20 cellular contexts compared by ENCODE assay signal in genomic region chr3:61333562-61333961, GRCh38.
"Had no signal": no experiment of that assay in that cellular context is flagged by ENCODE, and none has a peak within 500 bp of the region (broad histone marks: within the 10 kb centered on the region; RNA-seq: fewer than 3 reads in every experiment).

No MANE protein-coding gene starts in this region.

- H3K27me3 Mint-ChIP-seq: stimulated activated memory B cell treated with anti-CD40 and anti-IgM and Interleukin-4, amounts not matched to agents 10 μg/mL and 1 μg/mL and 100 μg/mL, for 72 hours had no signal

- H3K9me3 Mint-ChIP-seq: activated naive CD8-positive, alpha-beta T cell treated with anti-CD3 and anti-CD28 coated beads for 36 hours; activated T-helper 1 cell treated with anti-CD3 and anti-CD28 coated beads, Interleukin-12 subunit alpha, Interleukin-12 subunit beta, Interleukin-2, Interleukin-4 antibody, amounts not matched to agents 30 ng/mL and 10 ng/mL and 1 ng/mL, durations not matched to agents 14 hours and 24 hours and 36 hours; nephron had no signal

- H3K9me3 ChIP-seq: left lung, sigmoid colon, thoracic aorta, upper lobe of right lung had no signal

- H3K27ac Mint-ChIP-seq: activated naive CD8-positive, alpha-beta T cell treated with anti-CD3 and anti-CD28 coated beads for 36 hours; activated T-helper 1 cell treated with anti-CD3 and anti-CD28 coated beads, Interleukin-12 subunit alpha, Interleukin-12 subunit beta, Interleukin-2, Interleukin-4 antibody, amounts not matched to agents 30 ng/mL and 10 ng/mL and 1 ng/mL, durations not matched to agents 14 hours and 24 hours and 36 hours; brain; nephron; stimulated activated memory B cell treated with anti-CD40 and anti-IgM and Interleukin-4, amounts not matched to agents 10 μg/mL and 1 μg/mL and 100 μg/mL, for 72 hours had no signal

- H3K27me3 ChIP-seq: dorsolateral prefrontal cortex, left lung, sigmoid colon, spleen, upper lobe of right lung had no signal

- H3K36me3 Mint-ChIP-seq: activated naive CD8-positive, alpha-beta T cell treated with anti-CD3 and anti-CD28 coated beads for 36 hours; brain; stimulated activated memory B cell treated with anti-CD40 and anti-IgM and Interleukin-4, amounts not matched to agents 10 μg/mL and 1 μg/mL and 100 μg/mL, for 72 hours had no signal

- H3K4me1 ChIP-seq: left lung, sigmoid colon, spleen, upper lobe of right lung had no signal

- ATAC-seq: left lung; stimulated activated memory B cell treated with anti-CD40 and anti-IgM and Interleukin-4, amounts not matched to agents 10 μg/mL and 1 μg/mL and 100 μg/mL, for 72 hours; upper lobe of right lung had no signal

- DNase-seq: activated CD4-positive, alpha-beta T cell treated with anti-CD3 and anti-CD28 coated beads, Interleukin-2, amount 50 U/mL, for 48 hours; activated naive CD8-positive, alpha-beta T cell treated with anti-CD3 and anti-CD28 coated beads for 36 hours; amniotic stem cell; caudate nucleus; dorsolateral prefrontal cortex; kidney; left lung; midbrain; nucleus accumbens; sigmoid colon; spleen; stimulated activated CD4-positive, alpha-beta T cell treated with anti-CD3 and anti-CD28 coated beads, Interleukin-4, amount 100 ng/mL, for 4 hours; upper lobe of right lung; WERI-Rb-1 had no signal

- H3K4me3 ChIP-seq: dorsolateral prefrontal cortex, left lung, sigmoid colon, spleen, thoracic aorta, upper lobe of right lung had no signal

- H3K4me3 Mint-ChIP-seq: activated naive CD8-positive, alpha-beta T cell treated with anti-CD3 and anti-CD28 coated beads for 36 hours; activated T-helper 1 cell treated with anti-CD3 and anti-CD28 coated beads, Interleukin-12 subunit alpha, Interleukin-12 subunit beta, Interleukin-2, Interleukin-4 antibody, amounts not matched to agents 30 ng/mL and 10 ng/mL and 1 ng/mL, durations not matched to agents 14 hours and 24 hours and 36 hours; brain; nephron; stimulated activated memory B cell treated with anti-CD40 and anti-IgM and Interleukin-4, amounts not matched to agents 10 μg/mL and 1 μg/mL and 100 μg/mL, for 72 hours had no signal

- H3K4me1 Mint-ChIP-seq: activated naive CD8-positive, alpha-beta T cell treated with anti-CD3 and anti-CD28 coated beads for 36 hours; brain; nephron; stimulated activated memory B cell treated with anti-CD40 and anti-IgM and Interleukin-4, amounts not matched to agents 10 μg/mL and 1 μg/mL and 100 μg/mL, for 72 hours had no signal

- H3K36me3 ChIP-seq: left lung, sigmoid colon, spleen, thoracic aorta, upper lobe of right lung, WERI-Rb-1 had no signal

- H3K27ac ChIP-seq: dorsolateral prefrontal cortex, epithelial cell of prostate, left lung, sigmoid colon, spleen, thoracic aorta, upper lobe of right lung, WERI-Rb-1 had no signal
